ENCODE assay signal across 11 cellular contexts in genomic region chr2:238066718-238067117, GRCh38. TPM values are rescaled to one million over a fixed set of nuclear protein-coding genes. Genes with fewer than 3 reads are reported as not detected.
DNase-seq lines count a peak whose midpoint lies in the region; ATAC-seq lines count a peak whose summit lies in the region.
"Not testable (repeated sequence)": the region's sequence is repeated elsewhere in the genome, so short reads cannot be mapped to it uniquely, and the experiment has no call there.
"Had no signal": no experiment of that assay in that cellular context is flagged by ENCODE, and none has a peak within 500 bp of the region (broad histone marks: within the 10 kb centered on the region; RNA-seq: fewer than 3 reads in every experiment).

No MANE protein-coding gene starts in this region.

- H3K9me3 ChIP-seq in T-helper 17 cell (ENCODE audit: control insufficient read depth, low read length, poor library complexity, severe bottlenecking): not testable (repeated sequence)

- POLR2A ChIA-PET in activated naive CD8-positive, alpha-beta T cell treated with anti-CD3 and anti-CD28 coated beads, Interleukin-2, amount 10 ng/mL, durations not matched to agents 7 days and 5 days (lab: Charles Lee): not testable (repeated sequence)

- H3K4me1 Mint-ChIP-seq in T-helper 17 cell: peaks cover 22% of the 10 kb centered on the region
- peaks cover 64% of the 10 kb centered on the region for H3K4me1 Mint-ChIP-seq in activated CD4-positive, alpha-beta T cell treated with anti-CD3 and anti-CD28 coated beads, Interleukin-2, amount 10 ng/mL, durations not matched to agents 24 days and 14 days
- H3K4me1 Mint-ChIP-seq in activated T-cell treated with anti-CD3 and anti-CD28 coated beads, Interleukin-2, amount 50 U/mL, for 24 hours (ENCODE audit: low read depth): peaks cover 76% of the 10 kb centered on the region
- peaks cover 48% of the 10 kb centered on the region for H3K4me1 Mint-ChIP-seq in activated naive CD8-positive, alpha-beta T cell treated with anti-CD3 and anti-CD28 coated beads, Interleukin-2, amount 10 ng/mL, durations not matched to agents 7 days and 5 days
- H3K4me1 Mint-ChIP-seq in stimulated activated naive CD8-positive, alpha-beta T cell treated with anti-CD3 and anti-CD28 coated beads, Interleukin-15, Interleukin-2, amounts not matched to agents 100 ng/mL and 50 ng/mL, for 24 hours (ENCODE audit: low read depth): peaks cover 80% of the 10 kb centered on the region

- intact Hi-C loops in activated CD4-positive, alpha-beta T cell treated with anti-CD3 and anti-CD28 coated beads, Interleukin-2, amount 10 ng/mL, durations not matched to agents 24 days and 14 days (cut with micrococcal nuclease): not testable (repeated sequence)

- not testable (repeated sequence) for H3K4me3 Mint-ChIP-seq in T-helper 17 cell; activated naive CD8-positive, alpha-beta T cell treated with anti-CD3 and anti-CD28 coated beads, Interleukin-2, amount 10 ng/mL, durations not matched to agents 7 days and 5 days
- peak overlapping the region; percentile 39 for H3K4me3 Mint-ChIP-seq in activated CD4-positive, alpha-beta T cell treated with anti-CD3 and anti-CD28 coated beads, Interleukin-2, amount 10 ng/mL, durations not matched to agents 24 days and 14 days
- H3K4me3 Mint-ChIP-seq in activated T-cell treated with anti-CD3 and anti-CD28 coated beads, Interleukin-2, amount 50 U/mL, for 24 hours: peak overlapping the region; percentile 3
- peak overlapping the region; percentile 60 for H3K4me3 Mint-ChIP-seq in stimulated activated naive CD8-positive, alpha-beta T cell treated with anti-CD3 and anti-CD28 coated beads, Interleukin-15, Interleukin-2, amounts not matched to agents 100 ng/mL and 50 ng/mL, for 24 hours

- ATAC-seq in T-helper 17 cell; activated naive CD8-positive, alpha-beta T cell treated with anti-CD3 and anti-CD28 coated beads, Interleukin-2, amount 10 ng/mL, durations not matched to agents 7 days and 5 days (ENCODE audit: low read depth): not testable (repeated sequence)

- H3K27ac Mint-ChIP-seq in T-helper 17 cell: peak overlapping the region; percentile 14
- peak overlapping the region; percentile 78 for H3K27ac Mint-ChIP-seq in activated CD4-positive, alpha-beta T cell treated with anti-CD3 and anti-CD28 coated beads, Interleukin-2, amount 10 ng/mL, durations not matched to agents 24 days and 14 days
- H3K27ac Mint-ChIP-seq in activated T-cell treated with anti-CD3 and anti-CD28 coated beads, Interleukin-2, amount 50 U/mL, for 24 hours: peak overlapping the region; percentile 87
- peak overlapping the region; percentile 26 for H3K27ac Mint-ChIP-seq in activated naive CD8-positive, alpha-beta T cell treated with anti-CD3 and anti-CD28 coated beads, Interleukin-2, amount 10 ng/mL, durations not matched to agents 7 days and 5 days
- H3K27ac Mint-ChIP-seq in stimulated activated naive CD8-positive, alpha-beta T cell treated with anti-CD3 and anti-CD28 coated beads, Interleukin-15, Interleukin-2, amounts not matched to agents 100 ng/mL and 50 ng/mL, for 24 hours: peak overlapping the region; percentile 91

- DNase-seq in T-helper 17 cell; activated CD4-positive, alpha-beta T cell treated with anti-CD3 and anti-CD28 coated beads, Interleukin-2, amount 10 ng/mL, durations not matched to agents 24 days and 14 days; activated naive CD8-positive, alpha-beta T cell treated with anti-CD3 and anti-CD28 coated beads, Interleukin-2, amount 10 ng/mL, durations not matched to agents 7 days and 5 days: not testable (repeated sequence)
- DNase-seq in activated T-cell treated with anti-CD3 and anti-CD28 coated beads, Interleukin-2, amount 50 U/mL, for 24 hours: peak; percentile 37
- peak; percentile 32 for DNase-seq in activated naive CD4-positive, alpha-beta T cell treated with Interleukin-2 at 50 U/mL for 16 hours
- peak; percentile 16 to 40 for DNase-seq in stimulated activated CD4-positive, alpha-beta T cell treated with anti-CD3 and anti-CD28 coated beads, Interleukin-12 subunit alpha, Interleukin-12 subunit beta, amount 100 ng/mL, for 24 hours (ENCODE audit: low read depth in 2 of 2)
- DNase-seq in stimulated activated CD4-positive, alpha-beta T cell treated with anti-CD3 and anti-CD28 coated beads, Interleukin-2, amount 100 ng/mL, for 48 hours: peak; percentile 20 to 31

- not testable (repeated sequence) for H3K9me3 Mint-ChIP-seq in activated CD4-positive, alpha-beta T cell treated with anti-CD3 and anti-CD28 coated beads, Interleukin-2, amount 10 ng/mL, durations not matched to agents 24 days and 14 days; activated naive CD8-positive, alpha-beta T cell treated with anti-CD3 and anti-CD28 coated beads, Interleukin-2, amount 10 ng/mL, durations not matched to agents 7 days and 5 days
- H3K9me3 Mint-ChIP-seq in activated T-cell treated with anti-CD3 and anti-CD28 coated beads, Interleukin-2, amount 50 U/mL, for 24 hours: peaks cover 16% of the 10 kb centered on the region
- H3K9me3 Mint-ChIP-seq in stimulated activated naive CD8-positive, alpha-beta T cell treated with anti-CD3 and anti-CD28 coated beads, Interleukin-15, Interleukin-2, amounts not matched to agents 100 ng/mL and 50 ng/mL, for 24 hours: peaks cover 17% of the 10 kb centered on the region

- not testable (repeated sequence) for H3K36me3 Mint-ChIP-seq in T-helper 17 cell (ENCODE audit: low read depth)
- H3K36me3 Mint-ChIP-seq in activated CD4-positive, alpha-beta T cell treated with anti-CD3 and anti-CD28 coated beads, Interleukin-2, amount 10 ng/mL, durations not matched to agents 24 days and 14 days (ENCODE audit: low read depth): peaks cover 78% of the 10 kb centered on the region
- H3K36me3 Mint-ChIP-seq in activated T-cell treated with anti-CD3 and anti-CD28 coated beads, Interleukin-2, amount 50 U/mL, for 24 hours (ENCODE audit: low read depth): peaks cover 95% of the 10 kb centered on the region
- peaks cover 54% of the 10 kb centered on the region for H3K36me3 Mint-ChIP-seq in activated naive CD8-positive, alpha-beta T cell treated with anti-CD3 and anti-CD28 coated beads, Interleukin-2, amount 10 ng/mL, durations not matched to agents 7 days and 5 days
- peaks cover 92% of the 10 kb centered on the region for H3K36me3 Mint-ChIP-seq in stimulated activated naive CD8-positive, alpha-beta T cell treated with anti-CD3 and anti-CD28 coated beads, Interleukin-15, Interleukin-2, amounts not matched to agents 100 ng/mL and 50 ng/mL, for 24 hours (ENCODE audit: low read depth)

- H3K27me3 Mint-ChIP-seq in T-helper 17 cell; activated CD4-positive, alpha-beta T cell treated with anti-CD3 and anti-CD28 coated beads, Interleukin-2, amount 10 ng/mL, durations not matched to agents 24 days and 14 days; activated T-cell treated with anti-CD3 and anti-CD28 coated beads, Interleukin-2, amount 50 U/mL, for 24 hours; activated naive CD8-positive, alpha-beta T cell treated with anti-CD3 and anti-CD28 coated beads, Interleukin-2, amount 10 ng/mL, durations not matched to agents 7 days and 5 days; stimulated activated naive CD8-positive, alpha-beta T cell treated with anti-CD3 and anti-CD28 coated beads, Interleukin-15, Interleukin-2, amounts not matched to agents 100 ng/mL and 50 ng/mL, for 24 hours: not testable (repeated sequence)

RNA-seq across cellular contexts. Expression of gene SCLY, which starts 5.9 kb away (rescaled TPM):
- total RNA-seq in T-helper 17 cell: 10 to 100 TPM; 15.9 to 17.8 TPM
- total RNA-seq in activated CD4-positive, alpha-beta T cell treated with anti-CD3 and anti-CD28 coated beads, Interleukin-2, amount 10 ng/mL, durations not matched to agents 24 days and 14 days: 109 TPM in 2 replicates
- 10 to 100 TPM; 27.8 to 30.6 TPM for total RNA-seq in activated naive CD8-positive, alpha-beta T cell treated with anti-CD3 and anti-CD28 coated beads, Interleukin-2, amount 10 ng/mL, durations not matched to agents 7 days and 5 days

RNA-seq across cellular contexts. Expression of gene ESPNL, which starts 33.4 kb away (rescaled TPM):
- total RNA-seq in T-helper 17 cell: under 1 TPM in 1 of 2 donors, not detected in 1; 0.05 TPM
- 0.07 and 0.26 TPM in 2 replicates for total RNA-seq in activated CD4-positive, alpha-beta T cell treated with anti-CD3 and anti-CD28 coated beads, Interleukin-2, amount 10 ng/mL, durations not matched to agents 24 days and 14 days
- total RNA-seq in activated naive CD8-positive, alpha-beta T cell treated with anti-CD3 and anti-CD28 coated beads, Interleukin-2, amount 10 ng/mL, durations not matched to agents 7 days and 5 days: under 1 TPM; 0.09 to 0.11 TPM
- total RNA-seq: A172; CD8-positive, alpha-beta memory T cell; PC-3 had no signal

Comparison
In these comparisons a context has a peak if more than half of its experiments do, and no peak if none do; other contexts are left out.
1. H3K27ac Mint-ChIP-seq: peak in every context shown above with its lines; median percentile 91 in stimulated activated naive CD8-positive, alpha-beta T cell treated with anti-CD3 and anti-CD28 coated beads, Interleukin-15, Interleukin-2, amounts not matched to agents 100 ng/mL and 50 ng/mL, for 24 hours; 87 in activated T-cell treated with anti-CD3 and anti-CD28 coated beads, Interleukin-2, amount 50 U/mL, for 24 hours; 78 in activated CD4-positive, alpha-beta T cell treated with anti-CD3 and anti-CD28 coated beads, Interleukin-2, amount 10 ng/mL, durations not matched to agents 24 days and 14 days; 26 in activated naive CD8-positive, alpha-beta T cell treated with anti-CD3 and anti-CD28 coated beads, Interleukin-2, amount 10 ng/mL, durations not matched to agents 7 days and 5 days; 14 in T-helper 17 cell.